ENCODE assay signal across 16 cellular contexts in genomic region chr13:72290962-72291681, GRCh38.
DNase-seq lines count a peak whose midpoint lies in the region; ATAC-seq and TF ChIP-seq lines count a peak whose summit lies in the region.
"Had no signal": no experiment of that assay in that cellular context is flagged by ENCODE, and none has a peak within 500 bp of the region (broad histone marks: within the 10 kb centered on the region; RNA-seq: fewer than 3 reads in every experiment).

No MANE protein-coding gene starts in this region.

- DNase-seq in HPDE6-E6E7 (ENCODE audit: extremely low spot score) (peak; percentile 54), RPMI7951 (ENCODE audit: low read depth) (peak; percentile 97), epithelial cell of proximal tubule (ENCODE audit: low read depth) (peak; percentile 89), renal cortical epithelial cell (ENCODE audit: low read depth) (peak; percentile 99), hypothalamus (lab: John Stamatoyannopoulos, UW) (no peak), DMS 273 (lab: John Stamatoyannopoulos, UW; ENCODE audit: unreplicated experiment) (no peak)
- DNase-seq: activated CD4-positive, alpha-beta T cell treated with anti-CD3 and anti-CD28 coated beads for 48 hours; activated naive CD4-positive, alpha-beta T cell treated with anti-CD3 and anti-CD28 coated beads, Interleukin-2, amount 50 U/mL, for 16 hours; DMS153; effector CD8-positive, alpha-beta T cell; left colon; NCI-H1417 had no signal

- no peak overlapping the region for H3K4me3 ChIP-seq in epithelial cell of proximal tubule (ENCODE audit: low read depth, low read length)
- H3K4me3 ChIP-seq: prostate gland, vagina had no signal

- TF ChIP-seq CTCF in epithelial cell of proximal tubule (conservative IDR thresholded peaks at IDR 0.05; ENCODE audit: low read depth, low read length): peak; percentile 24

- ATAC-seq in HG03025 (IDR thresholded peaks at IDR 0.05; ENCODE audit: low FRiP score, unreplicated experiment): no peak
- no peak for ATAC-seq in HG03159 (IDR thresholded peaks at IDR 0.05; ENCODE audit: unreplicated experiment)
- ATAC-seq: left colon had no signal

Comparison
In these comparisons a context has a peak if more than half of its experiments do, and no peak if none do; other contexts are left out.
1. DNase-seq: peak in HPDE6-E6E7 (single experiment), RPMI7951 (single experiment), epithelial cell of proximal tubule (single experiment) and renal cortical epithelial cell (single experiment); none in hypothalamus (0 of 51) and DMS 273 (single experiment).